In genomic region chr1:30635386-30635975, GRCh38 we compare ENCODE assay signal across 14 cellular contexts.
A peak's percentile ranks its signal among the peaks of the same experiment; 100 is the strongest.
DNase-seq lines count a peak whose midpoint lies in the region; ATAC-seq and TF ChIP-seq lines count a peak whose summit lies in the region.
"Had no signal": no experiment of that assay in that cellular context is flagged by ENCODE, and none has a peak within 500 bp of the region (broad histone marks: within the 10 kb centered on the region; RNA-seq: fewer than 3 reads in every experiment).

No MANE protein-coding gene starts in this region.

- H2BK15ac ChIP-seq in H9 (ENCODE audit: low read depth, low read length) = no peak overlapping the region

- H3K9ac ChIP-seq in H9 (ENCODE audit: extremely low read depth, insufficient read length, low read length) = no peak overlapping the region

- H3K23ac ChIP-seq in H9 (ENCODE audit: insufficient read length, low read depth, low read length) = no peak overlapping the region

- H3K4me1 ChIP-seq in psoas muscle (no peaks in the 10 kb centered on the region), H9 (ENCODE audit: insufficient read depth, low read length) (no peaks in the 10 kb centered on the region)

- intact Hi-C loops in psoas muscle (cut with DNase I) = no loop called here

- 39 to 48% (median 42%) methylated on average over 8 of the region's 8 CpGs for WGBS in psoas muscle, 3 donors
- no CpG with 5 or more reads among the region's 8 CpGs for WGBS in H9 (ENCODE audit: extremely low coverage, insufficient read length, low lambda C conversion rate)

- no peak overlapping the region for H3K4me3 ChIP-seq in psoas muscle
- H3K4me3 ChIP-seq: GM12878, GM23338 had no signal

- no peak overlapping the region for H2BK5ac ChIP-seq in H9 (ENCODE audit: insufficient read length, low read length)

- no peak overlapping the region for H4K5ac ChIP-seq in H9 (ENCODE audit: insufficient read length, low read depth, low read length)

- no peak overlapping the region for H2AK5ac ChIP-seq in H9 (ENCODE audit: insufficient read length, low read length)

- H2AFZ ChIP-seq in H9 (ENCODE audit: low read length) = no peak overlapping the region
- H2AFZ ChIP-seq: GM23338 had no signal

- H3K27me3 ChIP-seq in psoas muscle (ENCODE audit: insufficient read depth in 3 of 3, low read length in 2 of 3) (no peaks in the 10 kb centered on the region), H9 (ENCODE audit: insufficient read depth, low read length) (no peaks in the 10 kb centered on the region)

- no peak overlapping the region for H3T11ph ChIP-seq in H9 (ENCODE audit: low read length)

- H3K9me3 ChIP-seq in psoas muscle = no peaks in the 10 kb centered on the region
- H3K9me3 ChIP-seq in H9 (ENCODE audit: control insufficient read depth, low read depth, low read length) = no peaks in the 10 kb centered on the region

- ATAC-seq in psoas muscle = peak in 3 of 4 donors; percentile 31 to 82 (median 64)
- ATAC-seq: GM12878 had no signal

- no peak overlapping the region for H3K4me2 ChIP-seq in H9 (ENCODE audit: insufficient read depth, insufficient read length, low read length)
- H3K4me2 ChIP-seq: GM23338 had no signal

- DNase-seq in CD1c-positive myeloid dendritic cell (ENCODE audit: extremely low spot score) (peak; percentile 2), NCI-H526 treated with DMSO at 0.1 percent for 48 hours (lab: John Stamatoyannopoulos, UW) (peak; percentile 20), left kidney (ENCODE audit: low read depth, low spot score) (peak; percentile 53), psoas muscle (no peak), iPS-NIHi11 (ENCODE audit: low spot score) (no peak), H9 (no peak), OCI-M1 (lab: John Stamatoyannopoulos, UW) (no peak)
- DNase-seq: C1 segment of cervical spinal cord; CD4-positive, alpha-beta memory T cell; DMS79; H7 had no signal

- H4K8ac ChIP-seq in H9 (replicated peaks; ENCODE audit: insufficient read length, low read depth, low read length) = no peak overlapping the region

- H3K23me2 ChIP-seq in H9 (ENCODE audit: insufficient read length, low read depth, low read length, poor library complexity, severe bottlenecking) = no peaks in the 10 kb centered on the region

- H3K4me1 Mint-ChIP-seq in H9 = no peaks in the 10 kb centered on the region
- H3K4me1 Mint-ChIP-seq: B cell; CD4-positive, alpha-beta memory T cell; GM23338 had no signal

- no peak overlapping the region for H3K4me3 Mint-ChIP-seq in H9
- H3K4me3 Mint-ChIP-seq: B cell; CD4-positive, alpha-beta memory T cell; GM23338 had no signal

- no peak overlapping the region for H4K91ac ChIP-seq in H9 (ENCODE audit: insufficient read length, low read depth, low read length)

- TF ChIP-seq CTCF in psoas muscle (IDR thresholded peaks at IDR 0.05) (no peak), H9 (conservative IDR thresholded peaks at IDR 0.05) (no peak)

- no peaks in the 10 kb centered on the region for H3K79me2 ChIP-seq in H9 (ENCODE audit: insufficient read depth, low read length)

- H3K27ac Mint-ChIP-seq in H9 = no peak overlapping the region
- H3K27ac Mint-ChIP-seq: B cell; CD4-positive, alpha-beta memory T cell; GM23338 had no signal

- no peak overlapping the region for H3K56ac ChIP-seq in H9 (ENCODE audit: insufficient read length, low read depth, low read length)

- H4K20me1 ChIP-seq in H9 (ENCODE audit: control insufficient read depth, insufficient read depth, insufficient read length) = no peaks in the 10 kb centered on the region

- H2BK12ac ChIP-seq in H9 (ENCODE audit: insufficient read length, low read depth, low read length) = no peak overlapping the region

- no peak overlapping the region for H2BK120ac ChIP-seq in H9 (ENCODE audit: low read depth, low read length, poor library complexity, severe bottlenecking)

- H3K36me3 ChIP-seq in psoas muscle (ENCODE audit: insufficient read depth in 1 of 2, low read depth in 1 of 2) = no peaks in the 10 kb centered on the region

- no peak overlapping the region for H3K4ac ChIP-seq in H9 (ENCODE audit: low read depth, low read length)

- H3K9me3 Mint-ChIP-seq in H9 = no peaks in the 10 kb centered on the region
- H3K9me3 Mint-ChIP-seq: GM23338 had no signal

- H3K27ac ChIP-seq in psoas muscle = no peak overlapping the region
- H3K27ac ChIP-seq in H9 (ENCODE audit: insufficient read length, low read depth, low read length) = no peak overlapping the region

- no peaks in the 10 kb centered on the region for H3K36me3 Mint-ChIP-seq in H9 (ENCODE audit: insufficient read depth in 1 of 3, low read depth in 3 of 3)
- H3K36me3 Mint-ChIP-seq: CD4-positive, alpha-beta memory T cell had no signal

- H3K14ac ChIP-seq in H9 (ENCODE audit: insufficient read depth, low read length) = no peak overlapping the region

- no peak overlapping the region for H3K18ac ChIP-seq in H9 (ENCODE audit: insufficient read length, low read depth, low read length)

- H3K27me3 Mint-ChIP-seq in H9 (ENCODE audit: low read depth) = peaks cover 1% of the 10 kb centered on the region; the same call in 1 of the 2 replicates

- no peaks in the 10 kb centered on the region for H3K79me1 ChIP-seq in H9 (ENCODE audit: insufficient read depth, low read depth, low read length, poor library complexity, severe bottlenecking)

- no peak overlapping the region for H2BK20ac ChIP-seq in H9 (ENCODE audit: low read depth, low read length, poor library complexity, severe bottlenecking)

Comparison
In these comparisons a context has a peak if more than half of its experiments do, and no peak if none do; other contexts are left out.
1. DNase-seq: peak in CD1c-positive myeloid dendritic cell (single experiment), NCI-H526 treated with DMSO at 0.1 percent for 48 hours (single experiment) and left kidney (single experiment); none in psoas muscle (0 of 2), iPS-NIHi11 (single experiment), H9 (single experiment) and OCI-M1 (single experiment).